ENCODE assay signal across 1 cellular context in the genomic region with DNA sequence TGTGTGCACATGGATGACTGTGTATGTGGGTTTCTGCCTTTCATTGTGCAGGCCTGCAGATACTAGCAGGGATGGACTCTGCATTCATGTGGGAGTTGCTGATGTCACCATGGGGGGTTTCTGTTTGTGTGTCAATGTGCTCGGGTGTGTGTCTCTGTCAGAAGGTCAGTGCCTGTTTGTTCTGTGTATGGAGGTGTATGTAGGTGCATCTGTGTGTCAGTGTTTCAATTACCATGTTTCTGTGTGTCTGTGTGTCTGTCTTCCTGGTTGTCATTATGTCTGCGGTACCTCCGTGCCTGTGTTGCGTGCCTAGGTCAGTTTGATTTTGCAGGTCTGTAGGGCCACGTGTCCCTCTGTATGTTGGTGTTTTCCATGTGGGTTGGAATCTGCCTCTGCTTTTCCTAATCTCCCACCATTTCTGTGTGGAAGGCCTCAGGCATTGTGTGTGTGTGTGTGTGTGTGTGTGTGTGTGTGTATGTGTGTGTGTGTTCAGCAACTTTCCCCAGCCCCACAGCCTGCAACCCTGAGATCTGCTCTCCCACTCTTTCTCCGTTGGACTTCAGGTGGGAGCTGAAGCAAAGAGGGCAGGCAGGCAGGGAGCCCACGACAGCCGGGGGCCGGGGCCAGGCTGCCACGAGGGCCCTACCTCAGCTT.
TF ChIP-seq lines count a peak whose summit lies in the region.

No MANE protein-coding gene starts in this region.

TF ChIP-seq in H1, 55 proteins besides CTCF, POLR2A, EP300 and RAD21 (continued from another document):
- no peak for TF ChIP-seq ZNF274 (IDR thresholded peaks at IDR 0.05; ENCODE audit: borderline replicate concordance, extremely low read depth, low read length)
- no peak for TF ChIP-seq CBX8 (IDR thresholded peaks at IDR 0.05; ENCODE audit: borderline replicate concordance, low read depth, low read length)
- TF ChIP-seq SP2 (IDR thresholded peaks at IDR 0.05; ENCODE audit: low read length), result no peak
- 0 out of 2 replicates have a peak, but pooled peaks have one; percentile 2 for TF ChIP-seq PHF8 (conservative IDR thresholded peaks at IDR 0.05; ENCODE audit: low read depth, low read length)
- TF ChIP-seq FOSL1 (IDR thresholded peaks at IDR 0.05; ENCODE audit: insufficient read depth, low read depth, low read length), result no peak
- TF ChIP-seq, protein P1, sequence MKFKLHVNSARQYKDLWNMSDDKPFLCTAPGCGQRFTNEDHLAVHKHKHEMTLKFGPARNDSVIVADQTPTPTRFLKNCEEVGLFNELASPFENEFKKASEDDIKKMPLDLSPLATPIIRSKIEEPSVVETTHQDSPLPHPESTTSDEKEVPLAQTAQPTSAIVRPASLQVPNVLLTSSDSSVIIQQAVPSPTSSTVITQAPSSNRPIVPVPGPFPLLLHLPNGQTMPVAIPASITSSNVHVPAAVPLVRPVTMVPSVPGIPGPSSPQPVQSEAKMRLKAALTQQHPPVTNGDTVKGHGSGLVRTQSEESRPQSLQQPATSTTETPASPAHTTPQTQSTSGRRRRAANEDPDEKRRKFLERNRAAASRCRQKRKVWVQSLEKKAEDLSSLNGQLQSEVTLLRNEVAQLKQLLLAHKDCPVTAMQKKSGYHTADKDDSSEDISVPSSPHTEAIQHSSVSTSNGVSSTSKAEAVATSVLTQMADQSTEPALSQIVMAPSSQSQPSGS (IDR thresholded peaks at IDR 0.05; ENCODE audit: low read length), result no peak
- no peak for TF ChIP-seq BCL11A (IDR thresholded peaks at IDR 0.05; ENCODE audit: low read depth in 2 of 2, low read length in 2 of 2)
- no peak for TF ChIP-seq CEBPB (IDR thresholded peaks at IDR 0.05; ENCODE audit: low read depth, low read length)
- TF ChIP-seq SIN3A (conservative IDR thresholded peaks at IDR 0.05 in 1 of 2, IDR thresholded peaks at IDR 0.05 in 1 of 2; ENCODE audit: low read depth in 1 of 2, low read length in 2 of 2), result 0 out of 4 replicates have a peak, but pooled peaks of 1 of the 2 experiments have one; percentile 47
- no peak for TF ChIP-seq RXRA (IDR thresholded peaks at IDR 0.05; ENCODE audit: insufficient read depth, low read depth, low read length)
- TF ChIP-seq SAP30 (IDR thresholded peaks at IDR 0.05; ENCODE audit: insufficient read depth, insufficient replicate concordance, low read length), result no peak
- no peak for TF ChIP-seq EGR1 (IDR thresholded peaks at IDR 0.05; ENCODE audit: borderline replicate concordance, low read depth, low read length)
- TF ChIP-seq RFX5 (IDR thresholded peaks at IDR 0.05; ENCODE audit: borderline replicate concordance, low read depth, low read length), result no peak
- TF ChIP-seq JUND (IDR thresholded peaks at IDR 0.05; ENCODE audit: low read length), result no peak
- TF ChIP-seq, protein P2, sequence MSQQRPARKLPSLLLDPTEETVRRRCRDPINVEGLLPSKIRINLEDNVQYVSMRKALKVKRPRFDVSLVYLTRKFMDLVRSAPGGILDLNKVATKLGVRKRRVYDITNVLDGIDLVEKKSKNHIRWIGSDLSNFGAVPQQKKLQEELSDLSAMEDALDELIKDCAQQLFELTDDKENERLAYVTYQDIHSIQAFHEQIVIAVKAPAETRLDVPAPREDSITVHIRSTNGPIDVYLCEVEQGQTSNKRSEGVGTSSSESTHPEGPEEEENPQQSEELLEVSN (IDR thresholded peaks at IDR 0.05), result no peak
